18 cellular contexts compared by ENCODE assay signal in genomic region chr13:45918597-45918996, GRCh38.
"Had no signal": no experiment of that assay in that cellular context is flagged by ENCODE, and none has a peak within 500 bp of the region (broad histone marks: within the 10 kb centered on the region; RNA-seq: fewer than 3 reads in every experiment).

No MANE protein-coding gene starts in this region.

- FAIRE-seq: RCC 7860 had no signal

- H3K27me3 ChIP-seq: breast epithelium had no signal

- DNase-seq: activated CD4-positive, alpha-beta memory T cell treated with anti-CD3 and anti-CD28 coated beads, Interleukin-2, amount 10 ng/mL, durations not matched to agents 7 days and 5 days; activated CD4-positive, alpha-beta T cell treated with anti-CD3 and anti-CD28 coated beads, Interleukin-2, amount 10 ng/mL, durations not matched to agents 7 days and 5 days; activated naive CD8-positive, alpha-beta T cell treated with anti-CD3 and anti-CD28 coated beads, Interleukin-2, amount 10 ng/mL, durations not matched to agents 7 days and 5 days; aorta; central memory CD4-positive, alpha-beta T cell; MM.1S; NCI-H1105; NCI-H1436; NCI-H1694 treated with DMSO at 0.1 percent for 48 hours; NCI-H2029 treated with DMSO at 0.1 percent for 48 hours; NCI-H446; NCI-H524; SHP77 treated with DMSO at 0.1 percent for 48 hours had no signal

- H3K9me3 Mint-ChIP-seq: activated CD4-positive, alpha-beta memory T cell treated with anti-CD3 and anti-CD28 coated beads, Interleukin-2, amount 10 ng/mL, durations not matched to agents 7 days and 5 days; activated CD4-positive, alpha-beta T cell treated with anti-CD3 and anti-CD28 coated beads, Interleukin-2, amount 10 ng/mL, durations not matched to agents 7 days and 5 days; activated naive CD8-positive, alpha-beta T cell treated with anti-CD3 and anti-CD28 coated beads, Interleukin-2, amount 10 ng/mL, durations not matched to agents 7 days and 5 days; T-helper 1 cell treated with Interleukin-12 subunit alpha and Interleukin-12 subunit beta and Interleukin-4 antibody, amounts not matched to agents 30 μg/mL and 1 μg/mL, for 36 hours had no signal

- H3K36me3 Mint-ChIP-seq: activated naive CD8-positive, alpha-beta T cell treated with anti-CD3 and anti-CD28 coated beads, Interleukin-2, amount 10 ng/mL, durations not matched to agents 7 days and 5 days had no signal

- H3K27ac ChIP-seq: breast epithelium, coronary artery, KMS-11 had no signal

- H3K9ac ChIP-seq: KMS-11 had no signal

- H3K4me2 ChIP-seq: KMS-11 had no signal

- H3K4me1 Mint-ChIP-seq: activated CD4-positive, alpha-beta memory T cell treated with anti-CD3 and anti-CD28 coated beads, Interleukin-2, amount 10 ng/mL, durations not matched to agents 7 days and 5 days; activated CD4-positive, alpha-beta T cell treated with anti-CD3 and anti-CD28 coated beads, Interleukin-2, amount 10 ng/mL, durations not matched to agents 7 days and 5 days; activated naive CD8-positive, alpha-beta T cell treated with anti-CD3 and anti-CD28 coated beads, Interleukin-2, amount 10 ng/mL, durations not matched to agents 7 days and 5 days had no signal

- H3K4me3 ChIP-seq: breast epithelium, coronary artery had no signal

- H3K27me3 Mint-ChIP-seq: activated CD4-positive, alpha-beta T cell treated with anti-CD3 and anti-CD28 coated beads, Interleukin-2, amount 10 ng/mL, durations not matched to agents 7 days and 5 days; activated naive CD8-positive, alpha-beta T cell treated with anti-CD3 and anti-CD28 coated beads, Interleukin-2, amount 10 ng/mL, durations not matched to agents 7 days and 5 days had no signal

- H3K27ac Mint-ChIP-seq: activated CD4-positive, alpha-beta memory T cell treated with anti-CD3 and anti-CD28 coated beads, Interleukin-2, amount 10 ng/mL, durations not matched to agents 7 days and 5 days; activated CD4-positive, alpha-beta T cell treated with anti-CD3 and anti-CD28 coated beads, Interleukin-2, amount 10 ng/mL, durations not matched to agents 7 days and 5 days; activated naive CD8-positive, alpha-beta T cell treated with anti-CD3 and anti-CD28 coated beads, Interleukin-2, amount 10 ng/mL, durations not matched to agents 7 days and 5 days; T-helper 1 cell treated with Interleukin-12 subunit alpha and Interleukin-12 subunit beta and Interleukin-4 antibody, amounts not matched to agents 30 μg/mL and 1 μg/mL, for 36 hours had no signal

- H3K9me3 ChIP-seq: breast epithelium had no signal

- H3K4me3 Mint-ChIP-seq: activated CD4-positive, alpha-beta memory T cell treated with anti-CD3 and anti-CD28 coated beads, Interleukin-2, amount 10 ng/mL, durations not matched to agents 7 days and 5 days; activated CD4-positive, alpha-beta T cell treated with anti-CD3 and anti-CD28 coated beads, Interleukin-2, amount 10 ng/mL, durations not matched to agents 7 days and 5 days; activated naive CD8-positive, alpha-beta T cell treated with anti-CD3 and anti-CD28 coated beads, Interleukin-2, amount 10 ng/mL, durations not matched to agents 7 days and 5 days; T-helper 1 cell treated with Interleukin-12 subunit alpha and Interleukin-12 subunit beta and Interleukin-4 antibody, amounts not matched to agents 30 μg/mL and 1 μg/mL, for 36 hours had no signal

- H3K36me3 ChIP-seq: breast epithelium had no signal

- H3K4me1 ChIP-seq: breast epithelium had no signal
